8 cellular contexts compared by ENCODE assay signal in the genomic region with DNA sequence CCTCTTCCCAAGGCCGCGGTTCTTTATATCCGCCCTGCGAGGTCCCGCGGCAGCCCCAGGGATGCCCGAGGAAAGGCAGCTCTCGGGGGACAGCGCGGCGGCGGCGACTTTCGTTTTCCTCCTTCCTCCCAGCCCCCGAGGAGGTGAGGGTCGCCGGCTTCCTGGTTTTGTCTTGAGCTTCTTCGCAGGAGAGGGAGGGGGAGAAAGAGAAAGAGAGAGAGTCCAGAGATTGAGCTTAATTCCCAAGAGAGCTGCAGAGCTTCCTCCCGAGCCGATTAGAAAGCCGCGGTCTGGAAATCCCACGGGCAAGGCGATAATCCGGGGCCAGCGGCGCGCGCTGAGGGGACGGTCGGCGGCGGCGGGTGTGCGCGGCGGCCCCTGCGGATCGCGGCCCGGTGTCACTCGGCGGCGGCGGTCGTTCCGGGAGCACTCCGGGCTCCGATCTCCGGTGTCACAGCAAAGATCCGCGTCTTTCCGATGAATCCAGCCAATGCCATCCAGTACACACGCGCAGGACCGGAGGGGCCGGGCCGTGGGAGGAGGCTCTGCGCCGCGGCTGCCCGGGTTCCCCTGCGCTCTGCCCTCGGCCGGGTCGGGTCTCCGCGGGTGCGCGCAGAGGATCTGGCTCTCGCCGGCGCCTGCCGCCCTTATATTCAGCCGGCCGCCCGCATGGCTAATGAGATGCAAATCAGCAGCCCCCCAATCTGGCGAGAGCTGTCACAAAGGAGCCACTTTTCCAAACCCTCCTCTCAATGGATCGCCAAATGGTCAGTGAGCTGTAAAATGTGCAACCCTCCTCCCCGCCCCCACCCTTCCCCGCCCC. TPM values are rescaled to one million over a fixed set of nuclear protein-coding genes. Genes with fewer than 3 reads are reported as not detected.
A peak's percentile ranks its signal among the peaks of the same experiment; 100 is the strongest.
DNase-seq lines count a peak whose midpoint lies in the region; ATAC-seq and TF ChIP-seq lines count a peak whose summit lies in the region.

A gene with protein sequence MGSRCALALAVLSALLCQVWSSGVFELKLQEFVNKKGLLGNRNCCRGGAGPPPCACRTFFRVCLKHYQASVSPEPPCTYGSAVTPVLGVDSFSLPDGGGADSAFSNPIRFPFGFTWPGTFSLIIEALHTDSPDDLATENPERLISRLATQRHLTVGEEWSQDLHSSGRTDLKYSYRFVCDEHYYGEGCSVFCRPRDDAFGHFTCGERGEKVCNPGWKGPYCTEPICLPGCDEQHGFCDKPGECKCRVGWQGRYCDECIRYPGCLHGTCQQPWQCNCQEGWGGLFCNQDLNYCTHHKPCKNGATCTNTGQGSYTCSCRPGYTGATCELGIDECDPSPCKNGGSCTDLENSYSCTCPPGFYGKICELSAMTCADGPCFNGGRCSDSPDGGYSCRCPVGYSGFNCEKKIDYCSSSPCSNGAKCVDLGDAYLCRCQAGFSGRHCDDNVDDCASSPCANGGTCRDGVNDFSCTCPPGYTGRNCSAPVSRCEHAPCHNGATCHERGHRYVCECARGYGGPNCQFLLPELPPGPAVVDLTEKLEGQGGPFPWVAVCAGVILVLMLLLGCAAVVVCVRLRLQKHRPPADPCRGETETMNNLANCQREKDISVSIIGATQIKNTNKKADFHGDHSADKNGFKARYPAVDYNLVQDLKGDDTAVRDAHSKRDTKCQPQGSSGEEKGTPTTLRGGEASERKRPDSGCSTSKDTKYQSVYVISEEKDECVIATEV (minus strand): TSS at position 773 of the 823 bp plus-strand sequence. CDS start 939 bp downstream, outside the sequence.

- H3K4me1 Mint-ChIP-seq in activated T-cell treated with anti-CD3 and anti-CD28 coated beads, Interleukin-2, amount 50 U/mL, for 24 hours (ENCODE audit: low read depth), result peaks cover 51% of the 10 kb centered on the region
- H3K4me1 Mint-ChIP-seq in naive thymus-derived CD4-positive, alpha-beta T cell, result peaks cover 20 to 55% (median 46%) of the 10 kb centered on the region in 7 donors

- intact Hi-C loops in naive thymus-derived CD4-positive, alpha-beta T cell (cut with micrococcal nuclease), result loop anchor here (5.0 to 10.0 kb wide), 7 partner anchors 68 to 588 kb away; a partner anchor contains a TSS
- intact Hi-C loops in vagina (cut with DNase I), result loop anchor here (10.0 kb wide), 1 partner anchor 456 kb away; no protein-coding TSS in a partner anchor

- H3K9me3 ChIP-seq in naive thymus-derived CD4-positive, alpha-beta T cell (ENCODE audit: control insufficient read depth in 2 of 3, low read length in 3 of 3), result no peaks in the 10 kb centered on the region
- H3K9me3 ChIP-seq in vagina, result no peaks in the 10 kb centered on the region

- H3K27ac Mint-ChIP-seq in activated T-cell treated with anti-CD3 and anti-CD28 coated beads, Interleukin-2, amount 50 U/mL, for 24 hours, result peak within 1 kb of the TSS; percentile 50
- peak within 1 kb of the TSS; percentile 55 to 87 (median 78) for H3K27ac Mint-ChIP-seq in naive thymus-derived CD4-positive, alpha-beta T cell

- H3K4me3 Mint-ChIP-seq in activated T-cell treated with anti-CD3 and anti-CD28 coated beads, Interleukin-2, amount 50 U/mL, for 24 hours, result peak within 1 kb of the TSS; percentile 80
- peak within 1 kb of the TSS; percentile 84 to 99 (median 94) for H3K4me3 Mint-ChIP-seq in naive thymus-derived CD4-positive, alpha-beta T cell

- TF ChIP-seq CTCF in fibroblast of the aortic adventitia (IDR thresholded peaks at IDR 0.05; ENCODE audit: insufficient read depth, low read length), result no peak
- no peak for TF ChIP-seq CTCF in vagina (IDR thresholded peaks at IDR 0.05)

- peak within 1 kb of the TSS; percentile 68 for H3K4me3 ChIP-seq in fibroblast of the aortic adventitia (ENCODE audit: low read depth, low read length)
- H3K4me3 ChIP-seq in naive thymus-derived CD4-positive, alpha-beta T cell (ENCODE audit: low read length), result peak within 1 kb of the TSS; percentile 66
- peak within 1 kb of the TSS; percentile 64 to 74 for H3K4me3 ChIP-seq in vagina

- peak; percentile 44 for ATAC-seq in naive thymus-derived CD4-positive, alpha-beta T cell
- ATAC-seq in GM19023 (IDR thresholded peaks at IDR 0.05; ENCODE audit: unreplicated experiment), result no peak

- H3K36me3 ChIP-seq in naive thymus-derived CD4-positive, alpha-beta T cell (ENCODE audit: control insufficient read depth in 2 of 3, insufficient read depth in 3 of 3, low read length in 3 of 3), result peaks cover 0 to 3% (median 0%) of the 10 kb centered on the region in 3 experiments
- no peaks in the 10 kb centered on the region for H3K36me3 ChIP-seq in vagina

- CTCF ChIA-PET in naive thymus-derived CD4-positive, alpha-beta T cell (lab: Charles Lee), result interaction anchor here (1.3 to 3.6 kb wide), 5 partner anchors 12 to 339 kb away, joined by 3 to 29 read pairs (median 5); a partner anchor contains a TSS

- no peaks in the 10 kb centered on the region for H3K9me3 Mint-ChIP-seq in activated T-cell treated with anti-CD3 and anti-CD28 coated beads, Interleukin-2, amount 50 U/mL, for 24 hours
- peaks cover 0 to 2% (median 0%) of the 10 kb centered on the region in 11 donors for H3K9me3 Mint-ChIP-seq in naive thymus-derived CD4-positive, alpha-beta T cell

- peaks cover 80% of the 10 kb centered on the region for H3K27me3 Mint-ChIP-seq in activated T-cell treated with anti-CD3 and anti-CD28 coated beads, Interleukin-2, amount 50 U/mL, for 24 hours
- H3K27me3 Mint-ChIP-seq in naive thymus-derived CD4-positive, alpha-beta T cell, result peaks cover 6 to 84% (median 38%) of the 10 kb centered on the region in 5 donors

- peak in 1 of 2 donors; percentile 54 for TF ChIP-seq POLR2A in vagina (IDR thresholded peaks at IDR 0.05)

- no peaks in the 10 kb centered on the region for H3K36me3 Mint-ChIP-seq in activated T-cell treated with anti-CD3 and anti-CD28 coated beads, Interleukin-2, amount 50 U/mL, for 24 hours (ENCODE audit: low read depth)
- peaks cover 0 to 4% (median 0%) of the 10 kb centered on the region in 5 donors for H3K36me3 Mint-ChIP-seq in naive thymus-derived CD4-positive, alpha-beta T cell

- H3K27ac ChIP-seq in naive thymus-derived CD4-positive, alpha-beta T cell (ENCODE audit: low read depth, low read length), result peak within 1 kb of the TSS; percentile 31
- H3K27ac ChIP-seq in vagina, result peak within 1 kb of the TSS; percentile 81

- peak; percentile 72 for DNase-seq in activated effector memory CD4-positive, alpha-beta T cell treated with anti-CD3 and anti-CD28 coated beads, Interleukin-2, amount 50 U/mL, for 16 hours
- DNase-seq in activated effector memory CD4-positive, alpha-beta T cell treated with Interleukin-2 at 50 U/mL for 16 hours, result no peak
- DNase-seq in NCI-H2171 treated with DMSO at 0.1 percent for 48 hours (lab: John Stamatoyannopoulos, UW), result peak; percentile 43
- DNase-seq in activated T-cell treated with anti-CD3 and anti-CD28 coated beads, Interleukin-2, amount 50 U/mL, for 24 hours, result peak; percentile 64
- peak; percentile 28 for DNase-seq in fibroblast of the aortic adventitia (ENCODE audit: low read depth)
- DNase-seq in naive thymus-derived CD4-positive, alpha-beta T cell, result peak in 6 of 9 donors; percentile 35 to 44 (median 40)
- DNase-seq in vagina (ENCODE audit: extremely low spot score in 2 of 2), result peak in 1 of 2 donors; percentile 85

- peaks cover 24 to 34% of the 10 kb centered on the region in 2 donors for H3K4me1 ChIP-seq in naive thymus-derived CD4-positive, alpha-beta T cell (ENCODE audit: control insufficient read depth in 2 of 2, insufficient read depth in 2 of 2, low read length in 2 of 2)
- peaks cover 69% of the 10 kb centered on the region for H3K4me1 ChIP-seq in vagina

- H3K27me3 ChIP-seq in naive thymus-derived CD4-positive, alpha-beta T cell (ENCODE audit: control insufficient read depth in 2 of 2, insufficient read depth in 2 of 2, low read length in 2 of 2), result peaks cover 9 to 10% of the 10 kb centered on the region in 2 donors
- H3K27me3 ChIP-seq in vagina, result no peaks in the 10 kb centered on the region

- POLR2A ChIA-PET in naive thymus-derived CD4-positive, alpha-beta T cell (lab: Charles Lee), result interaction anchor here (1.3 to 5.3 kb wide), 4 partner anchors 11 to 19 kb away, joined by 3 to 35 read pairs (median 26); a partner anchor contains a TSS

RNA-seq across cellular contexts. Expression of the gene that starts here (rescaled TPM):
- 0.09 and 4.9 TPM in 2 replicates for total RNA-seq in fibroblast of the aortic adventitia (ENCODE audit: low replicate concordance)
- total RNA-seq in naive thymus-derived CD4-positive, alpha-beta T cell, result 10 to 100 TPM in 1 of 5 experiments, 1 to 10 TPM in 3, under 1 TPM in 1; 0.19 to 12.9 (median 4.5) TPM
- polyA plus RNA-seq in naive thymus-derived CD4-positive, alpha-beta T cell, result under 1 TPM; 0.54 to 0.60 TPM
- 43.5 TPM for total RNA-seq in vagina
